8 cellular contexts compared by ENCODE assay signal in the genomic region with DNA sequence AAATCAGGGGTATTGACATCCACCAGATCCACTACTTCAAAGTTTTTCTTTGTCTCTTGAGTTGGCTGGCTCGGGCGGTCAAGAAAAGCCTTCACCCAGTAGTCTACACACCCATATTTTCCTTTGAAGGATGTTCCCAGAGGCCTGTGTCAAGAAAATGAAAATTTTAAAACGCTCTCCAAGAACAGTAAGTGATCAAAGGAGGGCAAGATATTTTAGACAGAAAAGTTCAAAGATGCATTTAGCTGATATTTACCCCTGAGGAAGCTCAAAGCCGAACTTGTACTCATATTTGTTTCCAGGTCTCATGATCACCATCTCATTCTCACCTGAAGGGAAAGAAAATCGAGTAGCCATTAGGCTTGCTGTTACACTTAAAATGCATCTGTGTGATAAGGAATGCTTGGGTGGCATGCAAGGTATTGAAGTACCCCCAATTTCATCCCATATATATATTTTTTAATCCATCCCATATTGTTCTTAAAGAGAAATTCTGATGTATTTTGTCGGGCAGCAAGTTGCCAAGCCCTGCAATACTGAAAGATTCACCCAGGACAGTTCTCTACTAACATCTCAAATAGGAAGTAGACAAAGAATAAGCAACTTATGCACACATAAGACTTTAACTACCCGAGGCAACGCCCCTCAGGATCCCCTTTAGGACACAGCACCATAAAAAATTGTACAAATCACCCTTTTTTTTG. TPM values are rescaled to one million over a fixed set of nuclear protein-coding genes. Genes with fewer than 3 reads are reported as not detected.
DNase-seq lines count a peak whose midpoint lies in the region; ATAC-seq lines count a peak whose summit lies in the region.

No MANE protein-coding gene starts in this region.

- H3K27ac ChIP-seq in substantia nigra (ENCODE audit: low read depth, low read length, poor library complexity, severe bottlenecking): peak overlapping the region; percentile 99

- peaks cover 28 to 37% of the 10 kb centered on the region in 2 donors for H3K36me3 Mint-ChIP-seq in activated T-cell treated with anti-CD3 and anti-CD28 coated beads, Interleukin-2, amount 50 U/mL, for 72 hours (ENCODE audit: insufficient read depth in 2 of 2)

- intact Hi-C loops in head of caudate nucleus (cut with DNase I): loop anchor here (5.0 kb wide), 1 partner anchor 33 kb away; the partner anchor contains the start of genes ANKRD34A and POLR3GL

- no peak for ATAC-seq in activated T-cell treated with anti-CD3 and anti-CD28 coated beads, Interleukin-2, amount 50 U/mL, for 72 hours (replicated peaks in 1 of 2)
- ATAC-seq in HG02973 (IDR thresholded peaks at IDR 0.05; ENCODE audit: unreplicated experiment): no peak

- peaks cover 84% of the 10 kb centered on the region for H3K4me1 Mint-ChIP-seq in activated T-cell treated with anti-CD3 and anti-CD28 coated beads, Interleukin-2, amount 50 U/mL, for 72 hours (ENCODE audit: low read depth)

- H3K4me3 Mint-ChIP-seq in activated T-cell treated with anti-CD3 and anti-CD28 coated beads, Interleukin-2, amount 50 U/mL, for 72 hours: peak overlapping the region; percentile 100

- peak overlapping the region; percentile 56 for H3K4me3 ChIP-seq in iPS-18c (ENCODE audit: insufficient read depth, low read depth, low read length)

- no peaks in the 10 kb centered on the region for H3K27me3 Mint-ChIP-seq in activated T-cell treated with anti-CD3 and anti-CD28 coated beads, Interleukin-2, amount 50 U/mL, for 72 hours (ENCODE audit: low read depth)

- DNase-seq in SIG-M5 treated with dmso at 0.1 percent for 504 hours (lab: John Stamatoyannopoulos, UW; ENCODE audit: unreplicated experiment) (peak; percentile 49), SIG-M5 (lab: John Stamatoyannopoulos, UW) (no peak), substantia nigra (lab: John Stamatoyannopoulos, UW) (no peak), head of caudate nucleus (no peak), OCI-M2 (lab: John Stamatoyannopoulos, UW; ENCODE audit: unreplicated experiment) (no peak)
- no peak for DNase-seq in activated T-cell treated with anti-CD3 and anti-CD28 coated beads, Interleukin-2, amount 50 U/mL, for 72 hours

- H3K9me3 Mint-ChIP-seq in activated T-cell treated with anti-CD3 and anti-CD28 coated beads, Interleukin-2, amount 50 U/mL, for 72 hours: no peaks in the 10 kb centered on the region

- no peaks in the 10 kb centered on the region for H3K9me3 ChIP-seq in iPS-18c (ENCODE audit: control insufficient read depth, insufficient read depth, low read length)

- peak overlapping the region; percentile 99 for H3K27ac Mint-ChIP-seq in activated T-cell treated with anti-CD3 and anti-CD28 coated beads, Interleukin-2, amount 50 U/mL, for 72 hours

RNA-seq across cellular contexts. Expression of gene TXNIP, which starts 1.1 kb away (rescaled TPM):
- 100 to 1,000 TPM; 141 to 212 TPM for total RNA-seq in activated T-cell treated with anti-CD3 and anti-CD28 coated beads, Interleukin-2, amount 50 U/mL, for 72 hours

RNA-seq across cellular contexts. Expression of gene HJV, which starts 26.2 kb away (rescaled TPM):
- not detected for total RNA-seq in activated T-cell treated with anti-CD3 and anti-CD28 coated beads, Interleukin-2, amount 50 U/mL, for 72 hours

RNA-seq across cellular contexts. Expression of gene POLR3GL, which starts 30.8 kb away (rescaled TPM):
- 10 to 100 TPM; 32.5 to 36.1 TPM for total RNA-seq in activated T-cell treated with anti-CD3 and anti-CD28 coated beads, Interleukin-2, amount 50 U/mL, for 72 hours

RNA-seq across cellular contexts. Expression of gene ANKRD34A, which starts 30.9 kb away (rescaled TPM):
- total RNA-seq in activated T-cell treated with anti-CD3 and anti-CD28 coated beads, Interleukin-2, amount 50 U/mL, for 72 hours: 1 to 10 TPM; 2.6 to 3.6 TPM

RNA-seq across cellular contexts. Expression of gene LIX1L, which starts 37.5 kb away (rescaled TPM):
- total RNA-seq in activated T-cell treated with anti-CD3 and anti-CD28 coated beads, Interleukin-2, amount 50 U/mL, for 72 hours: 10 to 100 TPM; 36.9 to 39.5 TPM
